Comparison of ENCODE assay signal across 19 cellular contexts in the genomic region with DNA sequence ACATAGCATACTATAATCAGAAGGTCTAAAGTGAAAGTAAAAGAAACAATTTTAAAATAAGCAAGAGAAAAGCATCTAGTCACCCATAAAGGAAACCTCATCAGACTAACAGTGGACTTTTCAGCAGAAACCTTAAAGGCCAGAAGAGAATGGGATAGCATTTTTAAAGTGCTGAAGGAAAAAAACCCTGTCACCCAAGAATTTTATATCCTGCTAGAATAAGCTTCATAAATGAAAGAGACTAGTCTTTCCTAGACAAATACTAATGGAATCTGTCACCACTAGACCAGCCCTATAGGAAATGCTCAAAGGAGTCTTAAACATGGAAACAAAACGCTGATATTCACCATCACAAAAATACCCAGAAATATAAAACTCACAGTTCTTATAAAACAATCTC.
"Had no signal": no experiment of that assay in that cellular context is flagged by ENCODE, and none has a peak within 500 bp of the region (broad histone marks: within the 10 kb centered on the region; RNA-seq: fewer than 3 reads in every experiment).

No MANE protein-coding gene starts in this region.

- H3K27me3 Mint-ChIP-seq: stimulated activated naive CD8-positive, alpha-beta T cell treated with anti-CD3 and anti-CD28 coated beads, Interleukin-15, amount 100 ng/mL, for 72 hours had no signal

- H3K4me3 ChIP-seq: adrenal gland, breast epithelium, coronary artery, lower lobe of right lung, psoas muscle, SK-N-MC, skin epidermis, suprapubic skin, upper lobe of left lung had no signal

- DNase-seq: activated CD4-positive, alpha-beta T cell treated with anti-CD3 and anti-CD28 coated beads, Interleukin-2, amount 50 U/mL, for 48 hours; activated CD8-positive, alpha-beta memory T cell treated with anti-CD3 and anti-CD28 coated beads, Interleukin-2, amount 50 U/mL, for 48 hours; activated gamma-delta T cell treated with Interleukin-2 at 50 U/mL for 16 hours; adrenal gland; hypothalamus; lower lobe of right lung; psoas muscle; right cardiac atrium; stimulated activated CD4-positive, alpha-beta T cell treated with anti-CD3 and anti-CD28 coated beads, Interleukin-15, amount 100 ng/mL, for 24 hours; stimulated activated CD4-positive, alpha-beta T cell treated with anti-CD3 and anti-CD28 coated beads, Interleukin-2, amount 100 ng/mL, for 48 hours; stimulated activated naive CD8-positive, alpha-beta T cell treated with anti-CD3 and anti-CD28 coated beads, Interleukin-15, amount 100 ng/mL, for 72 hours; T1000; upper lobe of left lung had no signal

- H3K9me3 ChIP-seq: lower lobe of right lung, psoas muscle, suprapubic skin had no signal

- ATAC-seq: activated CD4-positive, CD25-positive, alpha-beta regulatory T cell treated with anti-CD3 and anti-CD28 coated beads, Interleukin-2, amount 50 U/mL, for 24 hours; lower lobe of right lung; psoas muscle; right cardiac atrium; stimulated activated naive CD8-positive, alpha-beta T cell treated with anti-CD3 and anti-CD28 coated beads, Interleukin-15, amount 100 ng/mL, for 72 hours had no signal

- H3K4me3 Mint-ChIP-seq: stimulated activated naive CD8-positive, alpha-beta T cell treated with anti-CD3 and anti-CD28 coated beads, Interleukin-15, amount 100 ng/mL, for 72 hours had no signal

- H3K27ac ChIP-seq: adrenal gland, breast epithelium, coronary artery, lower lobe of right lung, psoas muscle, SK-N-MC, skin epidermis, suprapubic skin, upper lobe of left lung had no signal

- H3K27ac Mint-ChIP-seq: stimulated activated naive CD8-positive, alpha-beta T cell treated with anti-CD3 and anti-CD28 coated beads, Interleukin-15, amount 100 ng/mL, for 72 hours had no signal

- H3K4me1 ChIP-seq: adrenal gland, breast epithelium, lower lobe of right lung, psoas muscle, upper lobe of left lung had no signal

- H3K27me3 ChIP-seq: adrenal gland, breast epithelium, suprapubic skin, upper lobe of left lung had no signal

- H3K36me3 ChIP-seq: breast epithelium had no signal
